29 cellular contexts compared by ENCODE assay signal in the genomic region with DNA sequence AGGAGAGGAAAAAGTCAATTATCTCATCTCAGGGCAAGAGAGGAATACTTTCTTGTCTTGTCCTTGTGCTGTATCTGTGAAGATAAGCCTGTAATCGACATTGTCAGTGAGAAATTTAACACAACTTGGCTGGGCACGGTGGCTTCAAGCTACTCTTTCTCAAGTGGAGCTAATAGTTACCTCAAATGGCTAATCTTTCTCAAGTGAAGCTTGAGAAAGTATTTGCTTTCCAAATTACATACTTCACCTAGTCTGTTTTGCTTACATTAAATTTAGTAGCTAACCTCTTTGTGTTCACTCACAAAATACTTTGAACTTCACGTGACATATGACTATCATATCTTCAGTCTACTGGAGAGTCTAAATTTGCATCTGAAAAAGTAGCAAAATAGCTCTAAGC.
"Had no signal": no experiment of that assay in that cellular context is flagged by ENCODE, and none has a peak within 500 bp of the region (broad histone marks: within the 10 kb centered on the region; RNA-seq: fewer than 3 reads in every experiment).

No MANE protein-coding gene starts in this region.

- H3K9me3 ChIP-seq: colonic mucosa, esophagus squamous epithelium, heart right ventricle, lower lobe of right lung, mucosa of descending colon, neutrophil, pancreas, right lobe of liver, thoracic aorta, tibial nerve, upper lobe of left lung, uterus had no signal

- DNase-seq: colonic mucosa; effector CD8-positive, alpha-beta T cell; endodermal cell; esophagus squamous epithelium; foreskin melanocyte; glutamatergic neuron; heart right ventricle; hypothalamus; immature natural killer cell; islet precursor cell; kidney glomerular epithelial cell; left colon; left ventricle myocardium superior; lower lobe of right lung; mucosa of descending colon; naive B cell; pancreas; right lobe of liver; small intestine; stimulated activated CD4-positive, alpha-beta T cell treated with anti-CD3 and anti-CD28 coated beads, Interleukin-15, amount 100 ng/mL, for 24 hours; stimulated activated CD4-positive, alpha-beta T cell treated with anti-CD3 and anti-CD28 coated beads, Interleukin-2, amount 100 ng/mL, for 48 hours; stimulated activated naive B cell treated with anti-CD40 and anti-IgM and Interleukin-4, amounts not matched to agents 10 μg/mL and 1 μg/mL and 100 μg/mL, for 72 hours; upper lobe of left lung; uterus had no signal

- H3K27me3 ChIP-seq: colonic mucosa, esophagus squamous epithelium, heart right ventricle, neutrophil, pancreas, right lobe of liver, tibial nerve, upper lobe of left lung, uterus had no signal

- H3K4me1 ChIP-seq: colonic mucosa, lower lobe of right lung, pancreas, right lobe of liver, upper lobe of left lung, uterus had no signal

- H3K4me3 ChIP-seq: colonic mucosa, esophagus squamous epithelium, heart right ventricle, lower lobe of right lung, mucosa of descending colon, pancreas, right lobe of liver, thoracic aorta, tibial nerve, upper lobe of left lung, uterus had no signal

- H3K27ac ChIP-seq: colonic mucosa, epithelial cell of prostate, esophagus squamous epithelium, heart right ventricle, lower lobe of right lung, neutrophil, pancreas, right lobe of liver, thoracic aorta, tibial nerve, upper lobe of left lung, uterus had no signal

- ATAC-seq: heart right ventricle; left colon; left ventricle myocardium superior; mucosa of descending colon; natural killer cell treated with Interleukin-12 subunit alpha and Interleukin-12 subunit beta and Interleukin-15 and Interleukin-18, amount 100 ng/mL, for 72 hours; pancreas; right lobe of liver; stimulated activated naive B cell treated with anti-CD40 and anti-IgM and Interleukin-4, amounts not matched to agents 10 μg/mL and 1 μg/mL and 100 μg/mL, for 72 hours had no signal

- H3K36me3 ChIP-seq: colonic mucosa, esophagus squamous epithelium, heart right ventricle, lower lobe of right lung, neutrophil, pancreas, right lobe of liver, thoracic aorta, tibial nerve, upper lobe of left lung, uterus had no signal
